In the genomic region with DNA sequence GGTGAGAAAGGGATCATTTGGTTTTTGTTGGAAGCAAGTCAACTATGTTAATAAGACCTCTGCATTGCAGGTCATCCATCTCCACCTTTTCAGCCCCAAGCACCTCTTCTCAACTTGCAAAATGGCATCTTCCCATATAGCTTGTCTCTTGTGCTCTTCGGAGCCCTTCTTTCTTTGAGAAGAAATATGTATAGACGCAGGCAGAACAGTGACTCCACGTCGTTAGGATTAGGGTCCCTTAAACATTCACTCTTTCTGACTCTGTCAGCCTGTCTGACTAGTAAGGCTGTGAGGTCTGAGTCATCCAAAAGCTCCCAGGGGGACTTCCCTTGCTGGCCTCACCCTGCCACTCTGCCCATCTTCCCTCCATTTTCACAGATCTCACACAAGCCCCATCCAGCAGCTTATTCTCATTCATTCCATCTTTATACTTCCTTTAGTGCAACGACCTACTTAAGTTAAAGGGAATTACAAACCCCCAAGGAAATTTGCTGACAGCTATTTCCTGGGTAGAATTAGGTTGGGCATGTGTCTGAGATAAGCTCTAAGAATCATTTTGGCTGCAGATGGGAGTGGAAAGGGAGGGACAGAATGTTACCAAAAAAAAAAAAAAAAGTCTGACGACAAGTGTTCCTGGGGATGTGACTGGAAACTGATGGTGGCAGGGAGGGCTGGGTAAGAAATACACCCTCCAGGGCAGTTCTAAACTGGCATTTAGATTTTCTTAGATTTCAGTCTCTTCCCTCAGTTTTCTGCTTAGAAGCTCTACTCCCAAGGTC, we compare ENCODE assay signal across 8 cellular contexts. TPM values are rescaled to one million over a fixed set of nuclear protein-coding genes. Genes with fewer than 3 reads are reported as not detected.
A peak's percentile ranks its signal among the peaks of the same experiment; 100 is the strongest.
DNase-seq lines count a peak whose midpoint lies in the region; ATAC-seq and TF ChIP-seq lines count a peak whose summit lies in the region.

No MANE protein-coding gene starts in this region.

- no peak overlapping the region for H3K27ac Mint-ChIP-seq in stimulated activated memory B cell treated with anti-CD40 and anti-IgM and Interleukin-4, amounts not matched to agents 10 μg/mL and 1 μg/mL and 100 μg/mL, for 72 hours

- no peak overlapping the region for H3K4me3 ChIP-seq in BLaER1 treated with 17β-estradiol and CSF1 and Interleukin-3, amounts not matched to agents 10 nM and 100 nM
- H3K4me3 ChIP-seq in ascending aorta (no peak overlapping the region), tibial artery (no peak overlapping the region)

- peaks cover 15 to 27% (median 19%) of the 10 kb centered on the region in 10 experiments for H3K4me1 ChIP-seq in BLaER1 treated with 17β-estradiol and CSF1 and Interleukin-3, amounts not matched to agents 10 nM and 100 nM
- H3K4me1 ChIP-seq in ascending aorta (no peaks in the 10 kb centered on the region), tibial artery (no peaks in the 10 kb centered on the region)

- peaks cover 9% of the 10 kb centered on the region for H3K4me1 Mint-ChIP-seq in stimulated activated memory B cell treated with anti-CD40 and anti-IgM and Interleukin-4, amounts not matched to agents 10 μg/mL and 1 μg/mL and 100 μg/mL, for 72 hours

- 0 out of 22 replicates have a peak overlapping the region, but pooled peaks of 1 of the 11 experiments have one; percentile 29 for H3K9ac ChIP-seq in BLaER1 treated with 17β-estradiol and CSF1 and Interleukin-3, amounts not matched to agents 10 nM and 100 nM

- H3K36me3 ChIP-seq in BLaER1 treated with 17β-estradiol and CSF1 and Interleukin-3, amounts not matched to agents 10 nM and 100 nM = no peaks in the 10 kb centered on the region
- H3K36me3 ChIP-seq in ascending aorta = no peaks in the 10 kb centered on the region
- no peaks in the 10 kb centered on the region for H3K36me3 ChIP-seq in tibial artery

- peak overlapping the region; percentile 35 to 73 (median 54); a peak in 21 of 22 replicates for H3K4me2 ChIP-seq in BLaER1 treated with 17β-estradiol and CSF1 and Interleukin-3, amounts not matched to agents 10 nM and 100 nM

- ATAC-seq in GM21423 (IDR thresholded peaks at IDR 0.05; ENCODE audit: unreplicated experiment) = peak; percentile 89
- peak; percentile 83 for ATAC-seq in stimulated activated memory B cell treated with anti-CD40 and anti-IgM and Interleukin-4, amounts not matched to agents 10 μg/mL and 1 μg/mL and 100 μg/mL, for 72 hours

- DNase-seq in LHCN-M2 (ENCODE audit: low read depth) (peak; percentile 1), astrocyte of the hippocampus (ENCODE audit: low read depth, low spot score) (peak; percentile 51), NCI-H2029 treated with DMSO at 0.1 percent for 48 hours (lab: John Stamatoyannopoulos, UW) (no peak), ascending aorta (ENCODE audit: low spot score in 2 of 2) (no peak), tibial artery (no peak)

- H3K9me3 Mint-ChIP-seq in stimulated activated memory B cell treated with anti-CD40 and anti-IgM and Interleukin-4, amounts not matched to agents 10 μg/mL and 1 μg/mL and 100 μg/mL, for 72 hours = no peaks in the 10 kb centered on the region

- H3K27ac ChIP-seq in BLaER1 treated with 17β-estradiol and CSF1 and Interleukin-3, amounts not matched to agents 10 nM and 100 nM = 0 out of 22 replicates have a peak overlapping the region, but pooled peaks of 1 of the 11 experiments have one; percentile 18
- H3K27ac ChIP-seq in ascending aorta = no peak overlapping the region
- no peak overlapping the region for H3K27ac ChIP-seq in tibial artery

- intact Hi-C loops in ascending aorta (cut with DNase I) = no loop called here
- intact Hi-C loops in tibial artery (cut with DNase I; ENCODE audit: low total_unique reads) = no loop called here

- H3K4me3 Mint-ChIP-seq in stimulated activated memory B cell treated with anti-CD40 and anti-IgM and Interleukin-4, amounts not matched to agents 10 μg/mL and 1 μg/mL and 100 μg/mL, for 72 hours = no peak overlapping the region

- H3K27me3 ChIP-seq in BLaER1 treated with 17β-estradiol and CSF1 and Interleukin-3, amounts not matched to agents 10 nM and 100 nM = no peaks in the 10 kb centered on the region
- no peaks in the 10 kb centered on the region for H3K27me3 ChIP-seq in ascending aorta
- H3K27me3 ChIP-seq in tibial artery = no peaks in the 10 kb centered on the region

- H3K36me3 Mint-ChIP-seq in stimulated activated memory B cell treated with anti-CD40 and anti-IgM and Interleukin-4, amounts not matched to agents 10 μg/mL and 1 μg/mL and 100 μg/mL, for 72 hours = no peaks in the 10 kb centered on the region

- no peaks in the 10 kb centered on the region for H4K20me1 ChIP-seq in BLaER1 treated with 17β-estradiol and CSF1 and Interleukin-3, amounts not matched to agents 10 nM and 100 nM

- peaks cover 15% of the 10 kb centered on the region for H3K27me3 Mint-ChIP-seq in stimulated activated memory B cell treated with anti-CD40 and anti-IgM and Interleukin-4, amounts not matched to agents 10 μg/mL and 1 μg/mL and 100 μg/mL, for 72 hours

- TF ChIP-seq CTCF in ascending aorta (IDR thresholded peaks at IDR 0.05) (no peak), tibial artery (IDR thresholded peaks at IDR 0.05) (no peak)

- H3K9me3 ChIP-seq in BLaER1 treated with 17β-estradiol and CSF1 and Interleukin-3, amounts not matched to agents 10 nM and 100 nM (replicated peaks in 1 of 11) = peaks cover 0 to 8% (median 1%) of the 10 kb centered on the region in 11 experiments; a peak in 8 of 22 replicates
- H3K9me3 ChIP-seq in ascending aorta (no peaks in the 10 kb centered on the region), tibial artery (no peaks in the 10 kb centered on the region)

RNA-seq across cellular contexts. Expression of a gene that starts 37.7 kb away (rescaled TPM):
- 36.1 and 37.6 TPM in 2 replicates for total RNA-seq in LHCN-M2 (2014; rRNA removed)
- polyA plus RNA-seq in LHCN-M2 (2012) = 13.7 TPM
- total RNA-seq in ascending aorta = 97.7 TPM

Comparison
In these comparisons a context has a peak if more than half of its experiments do, and no peak if none do; other contexts are left out.
1. DNase-seq: peak in LHCN-M2 (single experiment) and astrocyte of the hippocampus (single experiment); none in NCI-H2029 treated with DMSO at 0.1 percent for 48 hours (single experiment), ascending aorta (0 of 2) and tibial artery (0 of 2).